In genomic region chr1:116882866-116883265, GRCh38 we compare ENCODE assay signal across 25 cellular contexts.
"Had no signal": no experiment of that assay in that cellular context is flagged by ENCODE, and none has a peak within 500 bp of the region (broad histone marks: within the 10 kb centered on the region; RNA-seq: fewer than 3 reads in every experiment).

No MANE protein-coding gene starts in this region.

- H3K4me1 ChIP-seq: prostate gland had no signal

- ATAC-seq: stimulated activated naive B cell treated with anti-CD40 and anti-IgM and Interleukin-4, amounts not matched to agents 10 μg/mL and 1 μg/mL and 100 μg/mL, for 72 hours had no signal

- H3K4me3 ChIP-seq: esophagus squamous epithelium, mucosa of descending colon, prostate gland, sigmoid colon, stomach, tibial artery, upper lobe of right lung had no signal

- DNase-seq: activated CD4-positive, alpha-beta T cell treated with anti-CD3 and anti-CD28 coated beads for 4 hours; activated CD4-positive, alpha-beta T cell treated with anti-CD3 and anti-CD28 coated beads, Interleukin-2, amount 50 U/mL, for 48 hours; activated CD8-positive, alpha-beta memory T cell treated with anti-CD3 and anti-CD28 coated beads for 24 hours; activated effector memory CD4-positive, alpha-beta T cell treated with Interleukin-2 at 50 U/mL for 16 hours; activated naive CD4-positive, alpha-beta T cell treated with Interleukin-2 at 50 U/mL for 16 hours; dermis blood vessel endothelial cell; effector CD8-positive, alpha-beta T cell; esophagus squamous epithelium; foreskin melanocyte; islet precursor cell; retina; stimulated activated CD4-positive, alpha-beta T cell treated with anti-CD3 and anti-CD28 coated beads, Interleukin-15, amount 100 ng/mL, for 24 hours; stimulated activated CD4-positive, alpha-beta T cell treated with anti-CD3 and anti-CD28 coated beads, Interleukin-2, amount 100 ng/mL, for 24 hours; stimulated activated naive B cell treated with anti-CD40 and anti-IgM and Interleukin-4, amounts not matched to agents 10 μg/mL and 1 μg/mL and 100 μg/mL, for 72 hours; stomach; T-helper 9 cell; upper lobe of right lung had no signal

- FAIRE-seq: colon, endometrium, TTC549 had no signal

- H3K27ac ChIP-seq: neutrophil, prostate gland, stomach, tibial artery, upper lobe of right lung had no signal

- H3K36me3 ChIP-seq: esophagus squamous epithelium, neutrophil, prostate gland, sigmoid colon, stomach, tibial artery, upper lobe of right lung had no signal

- H3K9me3 ChIP-seq: esophagus squamous epithelium, mucosa of descending colon, neutrophil, prostate gland, sigmoid colon, stomach, tibial artery, upper lobe of right lung had no signal

- H3K27me3 ChIP-seq: esophagus squamous epithelium, sigmoid colon, stomach, tibial artery, upper lobe of right lung had no signal
